ENCODE assay signal across 17 cellular contexts in genomic region chr2:141630531-141630930, GRCh38.
DNase-seq lines count a peak whose midpoint lies in the region; ATAC-seq and TF ChIP-seq lines count a peak whose summit lies in the region.
"Had no signal": no experiment of that assay in that cellular context is flagged by ENCODE, and none has a peak within 500 bp of the region (broad histone marks: within the 10 kb centered on the region; RNA-seq: fewer than 3 reads in every experiment).

No MANE protein-coding gene starts in this region.

- H3K4me3 ChIP-seq in foreskin fibroblast (ENCODE audit: low read depth in 1 of 2, low read length in 2 of 2) (no peak overlapping the region), tibial nerve (no peak overlapping the region)
- H3K4me3 ChIP-seq: A549, BLaER1 had no signal

- no peak for TF ChIP-seq POLR2A in tibial nerve (IDR thresholded peaks at IDR 0.05)

- H3K4me1 ChIP-seq in tibial nerve = no peaks in the 10 kb centered on the region
- H3K4me1 ChIP-seq: A549, BLaER1 had no signal

- TF ChIP-seq CTCF in foreskin fibroblast (IDR thresholded peaks at IDR 0.05; ENCODE audit: low read depth, low read length) (no peak), tibial nerve (IDR thresholded peaks at IDR 0.05) (no peak)

- H3K9me3 ChIP-seq in tibial nerve = no peaks in the 10 kb centered on the region
- H3K9me3 ChIP-seq: A549, BLaER1 had no signal

- TF ChIP-seq EP300 in tibial nerve (IDR thresholded peaks at IDR 0.05) = no peak

- DNase-seq in G401 (ENCODE audit: low spot score) = peak; percentile 53
- DNase-seq in NCI-H2171 treated with DMSO at 0.1 percent for 48 hours (lab: John Stamatoyannopoulos, UW) = peak; percentile 60
- peak; percentile 35 for DNase-seq in cerebellar cortex (ENCODE audit: low spot score)
- DNase-seq in foreskin fibroblast = peak; percentile 8 to 45
- DNase-seq in tibial nerve (ENCODE audit: low spot score in 2 of 2) = no peak
- DNase-seq in activated effector memory CD4-positive, alpha-beta T cell treated with Interleukin-2 at 50 U/mL for 16 hours = no peak
- DNase-seq: CD4-positive, alpha-beta T cell; COR-L47; KG1; NCI-H1105 treated with DMSO at 0.1 percent for 48 hours; NCI-H2081 treated with DMSO at 0.1 percent for 48 hours; NCI-H510A had no signal

- in situ Hi-C loops in G401 (cut with HindIII; ENCODE audit: low sequenced_read_pairs) = no loop called here

- no peaks in the 10 kb centered on the region for H3K27me3 ChIP-seq in tibial nerve
- H3K27me3 ChIP-seq: BLaER1 had no signal

- no peak overlapping the region for H3K27ac ChIP-seq in tibial nerve
- H3K27ac ChIP-seq: A549, BLaER1 had no signal

- ATAC-seq in HG03095 (IDR thresholded peaks at IDR 0.05; ENCODE audit: unreplicated experiment) (no peak), HG03439 (IDR thresholded peaks at IDR 0.05; ENCODE audit: unreplicated experiment) (no peak)
- ATAC-seq: A549, Right ventricle myocardium inferior had no signal

- WGBS in tibial nerve, 2 donors = 77 to 79% methylated on average over 2 of the region's 2 CpGs

- no peaks in the 10 kb centered on the region for H3K36me3 ChIP-seq in tibial nerve
- H3K36me3 ChIP-seq: BLaER1 had no signal

Comparison
In these comparisons a context has a peak if more than half of its experiments do, and no peak if none do; other contexts are left out.
1. DNase-seq: peak in G401 (single experiment), NCI-H2171 treated with DMSO at 0.1 percent for 48 hours (single experiment), cerebellar cortex (single experiment) and foreskin fibroblast (2 of 2); none in tibial nerve (0 of 2) and activated effector memory CD4-positive, alpha-beta T cell treated with Interleukin-2 at 50 U/mL for 16 hours (single experiment).